10 cellular contexts compared by ENCODE assay signal in genomic region chr17:73343168-73343634, GRCh38. TPM values are rescaled to one million over a fixed set of nuclear protein-coding genes. Genes with fewer than 3 reads are reported as not detected.
A peak's percentile ranks its signal among the peaks of the same experiment; 100 is the strongest.
DNase-seq lines count a peak whose midpoint lies in the region; ATAC-seq, FAIRE-seq and TF ChIP-seq lines count a peak whose summit lies in the region.
"Had no signal": no experiment of that assay in that cellular context is flagged by ENCODE, and none has a peak within 500 bp of the region (broad histone marks: within the 10 kb centered on the region; RNA-seq: fewer than 3 reads in every experiment).

No MANE protein-coding gene starts in this region.

- peak overlapping the region; percentile 51 for H3K4me2 ChIP-seq in trophoblast cell (ENCODE audit: low read length)
- H3K4me2 ChIP-seq in PC-3 (ENCODE audit: low read length) = no peak overlapping the region

- H3K9me2 ChIP-seq in PC-3 (replicated peaks; ENCODE audit: low read length) = no peaks in the 10 kb centered on the region

- no peak overlapping the region for H3K23ac ChIP-seq in trophoblast cell (ENCODE audit: low read length)

- POLR2A ChIA-PET in PC-3 (lab: Charles Lee; ENCODE audit: unreplicated experiment) = no interaction called here

- peak overlapping the region; percentile 34 for H2BK12ac ChIP-seq in trophoblast cell (ENCODE audit: low read length)

- H3K27ac ChIP-seq in trophoblast cell (ENCODE audit: low read depth, low read length) (peak overlapping the region; percentile 72), PC-3 (ENCODE audit: low read length) (no peak overlapping the region)

- no peak overlapping the region for H3K9ac ChIP-seq in trophoblast cell (ENCODE audit: low read length)
- H3K9ac ChIP-seq in PC-3 (ENCODE audit: low read length) = no peak overlapping the region

- peak overlapping the region; percentile 20 for H4K8ac ChIP-seq in trophoblast cell (ENCODE audit: low read depth, low read length)

- CTCF ChIA-PET in PC-3 (lab: Charles Lee) = no interaction called here

- H2AFZ ChIP-seq in trophoblast cell (ENCODE audit: insufficient read depth, low read length, poor library complexity) = peak overlapping the region; percentile 24
- H2AFZ ChIP-seq in PC-3 (ENCODE audit: low read length) = no peak overlapping the region

- no CpG with 5 or more reads among the region's 17 CpGs for WGBS in trophoblast cell (ENCODE audit: extremely low coverage, insufficient coverage, insufficient read length)

- peak overlapping the region; percentile 37 for H2BK120ac ChIP-seq in trophoblast cell (ENCODE audit: insufficient read depth, low read length, poor library complexity)

- H2BK5ac ChIP-seq in trophoblast cell (ENCODE audit: low read depth, low read length, poor library complexity) = peak overlapping the region; percentile 60

- H3K9me3 ChIP-seq in trophoblast cell (ENCODE audit: insufficient read depth, low read depth, low read length) (no peaks in the 10 kb centered on the region), PC-3 (ENCODE audit: low read length) (no peaks in the 10 kb centered on the region)

- H2AK5ac ChIP-seq in trophoblast cell (ENCODE audit: low read length) = peak overlapping the region; percentile 8

- no peaks in the 10 kb centered on the region for H4K20me1 ChIP-seq in PC-3 (ENCODE audit: low read length)

- in situ Hi-C loops in Caki2 (cut with HindIII; ENCODE audit: low pct_unique_long_range_greater_than_20kb, low sequenced_read_pairs) = no loop called here

- H3K79me1 ChIP-seq in trophoblast cell (ENCODE audit: low read length) = peaks cover 18% of the 10 kb centered on the region

- no peaks in the 10 kb centered on the region for H3K27me3 ChIP-seq in trophoblast cell (ENCODE audit: insufficient read depth, low read length)
- H3K27me3 ChIP-seq in PC-3 (ENCODE audit: low read length) = no peaks in the 10 kb centered on the region

- H3K14ac ChIP-seq in trophoblast cell (ENCODE audit: low read length) = peak overlapping the region; percentile 42

- H3K79me2 ChIP-seq in trophoblast cell (ENCODE audit: control insufficient read depth, insufficient read depth, low read length, poor library complexity) = peaks cover 1% of the 10 kb centered on the region
- H3K79me2 ChIP-seq in PC-3 (ENCODE audit: low read length) = no peaks in the 10 kb centered on the region

- peaks cover 4% of the 10 kb centered on the region for H3F3A ChIP-seq in PC-3 (ENCODE audit: low read length, unreplicated experiment)

- DNase-seq in Caki2 (ENCODE audit: low read depth) (peak; percentile 35), RCC 7860 (ENCODE audit: low spot score) (peak; percentile 74), foreskin melanocyte (peak; percentile 44), trophoblast cell (no peak), PC-3 (no peak)
- no peak for DNase-seq in stimulated activated naive CD4-positive, alpha-beta T cell (lab: John Stamatoyannopoulos, UW)
- DNase-seq: activated B cell treated with CpG ODN at 0.5 μM for 24 hours had no signal

- H3K4me3 ChIP-seq in trophoblast cell (ENCODE audit: low read depth, low read length) = no peak overlapping the region
- H3K4me3 ChIP-seq in PC-3 (ENCODE audit: low read length) = no peak overlapping the region
- H3K4me3 ChIP-seq: GM12878 had no signal

- no TSS peak for BruUV-seq in PC-3 (replicated peaks; lab: Mats Ljungman, UMichigan)

- H3K4ac ChIP-seq in trophoblast cell (ENCODE audit: low read depth, low read length) = no peak overlapping the region

- H4K91ac ChIP-seq in trophoblast cell (ENCODE audit: low read depth, low read length) = peak overlapping the region; percentile 74

- peak overlapping the region; percentile 10 for H4K12ac ChIP-seq in trophoblast cell (ENCODE audit: low read depth, low read length)

- intact Hi-C loops in PC-3 (cut with micrococcal nuclease) = no loop called here

- TF ChIP-seq CTCF in PC-3 (conservative IDR thresholded peaks at IDR 0.05; ENCODE audit: low read depth, low read length) = no peak

- no peak for FAIRE-seq in RCC 7860 (lab: Jason Lieb, UNC)
- FAIRE-seq: GM12878 had no signal

- no peak for TF ChIP-seq POLR2A in GM18505 (IDR thresholded peaks at IDR 0.05; ENCODE audit: borderline replicate concordance, extremely low read depth, insufficient read depth, insufficient read length)

- ATAC-seq in GM18505 (IDR thresholded peaks at IDR 0.05; ENCODE audit: unreplicated experiment) = no peak
- no peak for ATAC-seq in PC-3
- no peak for ATAC-seq in HG03039 (IDR thresholded peaks at IDR 0.05; ENCODE audit: unreplicated experiment)

- H3K18ac ChIP-seq in trophoblast cell (ENCODE audit: low read length) = peak overlapping the region; percentile 36

- H3K4me1 ChIP-seq in trophoblast cell (ENCODE audit: control insufficient read depth in 1 of 2, insufficient read depth in 2 of 2, low read length in 2 of 2) (peaks cover 25 to 27% of the 10 kb centered on the region in 2 experiments), PC-3 (ENCODE audit: insufficient read depth, low read length) (peaks cover 28% of the 10 kb centered on the region)

- H3K36me3 ChIP-seq in trophoblast cell (ENCODE audit: control insufficient read depth in 1 of 2, insufficient read depth in 2 of 2, low read length in 2 of 2) = peaks cover 0 to 3% of the 10 kb centered on the region in 2 experiments
- no peaks in the 10 kb centered on the region for H3K36me3 ChIP-seq in PC-3 (ENCODE audit: low read depth, low read length)

RNA-seq across cellular contexts. Expression of gene CDC42EP4, which starts 31.4 kb away (rescaled TPM):
- 50.8 and 54.9 TPM in 2 replicates for total RNA-seq in Caki2 (2014; rRNA removed; shearing (Covaris generic); ENCODE audit: low replicate concordance)
- polyA plus RNA-seq in trophoblast cell (2013) = 31.8 and 33.8 TPM in 2 replicates
- 83.1 and 109 TPM in 2 replicates for total RNA-seq in PC-3 (2014; rRNA removed)

Comparison
In these comparisons a context has a peak if more than half of its experiments do, and no peak if none do; other contexts are left out.
1. DNase-seq: peak in Caki2 (single experiment), RCC 7860 (single experiment) and foreskin melanocyte (single experiment); none in trophoblast cell (0 of 2), stimulated activated naive CD4-positive, alpha-beta T cell (0 of 6) and PC-3 (single experiment).